Comparison of ENCODE assay signal across 10 cellular contexts in genomic region chr4:186676531-186677158, GRCh38. TPM values are rescaled to one million over a fixed set of nuclear protein-coding genes. Genes with fewer than 3 reads are reported as not detected.
A peak's percentile ranks its signal among the peaks of the same experiment; 100 is the strongest.
DNase-seq lines count a peak whose midpoint lies in the region; ATAC-seq and TF ChIP-seq lines count a peak whose summit lies in the region.
"Had no signal": no experiment of that assay in that cellular context is flagged by ENCODE, and none has a peak within 500 bp of the region (broad histone marks: within the 10 kb centered on the region; RNA-seq: fewer than 3 reads in every experiment).

No MANE protein-coding gene starts in this region.

- ATAC-seq in HG02970 (IDR thresholded peaks at IDR 0.05; ENCODE audit: low FRiP score, unreplicated experiment) (no peak), GM18502 (IDR thresholded peaks at IDR 0.05; ENCODE audit: poor library complexity, unreplicated experiment) (no peak)
- no peak for ATAC-seq in naive thymus-derived CD4-positive, alpha-beta T cell
- ATAC-seq: activated CD8-positive, alpha-beta T cell treated with anti-CD3 and anti-CD28 coated beads, Interleukin-2, amount 10 ng/mL, durations not matched to agents 7 days and 5 days had no signal

- H3K4me1 Mint-ChIP-seq in osteocyte (ENCODE audit: unreplicated experiment): peaks cover 62% of the 10 kb centered on the region
- no peaks in the 10 kb centered on the region for H3K4me1 Mint-ChIP-seq in naive thymus-derived CD4-positive, alpha-beta T cell

- H3K27ac Mint-ChIP-seq in osteocyte (ENCODE audit: unreplicated experiment): peak overlapping the region; percentile 78
- H3K27ac Mint-ChIP-seq in naive thymus-derived CD4-positive, alpha-beta T cell: no peak overlapping the region
- H3K27ac Mint-ChIP-seq: activated CD8-positive, alpha-beta T cell treated with anti-CD3 and anti-CD28 coated beads, Interleukin-2, amount 10 ng/mL, durations not matched to agents 7 days and 5 days had no signal

- H3K9me3 Mint-ChIP-seq in osteocyte (ENCODE audit: unreplicated experiment): peaks cover 4% of the 10 kb centered on the region
- H3K9me3 Mint-ChIP-seq in naive thymus-derived CD4-positive, alpha-beta T cell: peaks cover 0 to 10% (median 1%) of the 10 kb centered on the region in 11 donors

- intact Hi-C loops in naive thymus-derived CD4-positive, alpha-beta T cell (cut with micrococcal nuclease): no loop called here

- H3K9me3 ChIP-seq in BLaER1: no peaks in the 10 kb centered on the region
- no peaks in the 10 kb centered on the region for H3K9me3 ChIP-seq in naive thymus-derived CD4-positive, alpha-beta T cell (ENCODE audit: control insufficient read depth in 2 of 3, low read length in 3 of 3)

- H3K9ac ChIP-seq in BLaER1: no peak overlapping the region

- peaks cover 33% of the 10 kb centered on the region for H3K4me1 ChIP-seq in BLaER1
- no peaks in the 10 kb centered on the region for H3K4me1 ChIP-seq in naive thymus-derived CD4-positive, alpha-beta T cell (ENCODE audit: control insufficient read depth in 2 of 2, insufficient read depth in 2 of 2, low read length in 2 of 2)

- peaks cover 56% of the 10 kb centered on the region; the same call in 1 of the 2 replicates for H3K36me3 ChIP-seq in BLaER1
- no peaks in the 10 kb centered on the region for H3K36me3 ChIP-seq in naive thymus-derived CD4-positive, alpha-beta T cell (ENCODE audit: control insufficient read depth in 2 of 3, insufficient read depth in 3 of 3, low read length in 3 of 3)

- peaks cover 100% of the 10 kb centered on the region for H4K20me1 ChIP-seq in BLaER1

- DNase-seq in RKO (ENCODE audit: low spot score): peak; percentile 29
- DNase-seq in fibroblast of pulmonary artery (ENCODE audit: low read depth): peak; percentile 83
- no peak for DNase-seq in osteocyte (ENCODE audit: extremely low spot score, unreplicated experiment)
- DNase-seq in Ammon's horn (ENCODE audit: low spot score): no peak
- DNase-seq in naive thymus-derived CD4-positive, alpha-beta T cell: no peak
- DNase-seq: activated CD8-positive, alpha-beta T cell treated with anti-CD3 and anti-CD28 coated beads, Interleukin-2, amount 10 ng/mL, durations not matched to agents 7 days and 5 days; effector memory CD4-positive, alpha-beta T cell had no signal

- peaks cover 6% of the 10 kb centered on the region for H3K36me3 Mint-ChIP-seq in osteocyte (ENCODE audit: unreplicated experiment)
- no peaks in the 10 kb centered on the region for H3K36me3 Mint-ChIP-seq in naive thymus-derived CD4-positive, alpha-beta T cell

- H3K4me3 ChIP-seq in BLaER1 (no peak overlapping the region), fibroblast of pulmonary artery (replicated peaks; ENCODE audit: low read depth, low read length) (no peak overlapping the region)
- no peak overlapping the region for H3K4me3 ChIP-seq in naive thymus-derived CD4-positive, alpha-beta T cell (ENCODE audit: low read length)

- TF ChIP-seq CTCF in fibroblast of pulmonary artery (IDR thresholded peaks at IDR 0.05; ENCODE audit: low read length, missing control alignments) (no peak), osteocyte (IDR thresholded peaks at IDR 0.05) (no peak)

- CTCF ChIA-PET in naive thymus-derived CD4-positive, alpha-beta T cell (lab: Charles Lee): no interaction called here

- no peak overlapping the region for H3K4me3 Mint-ChIP-seq in osteocyte (ENCODE audit: unreplicated experiment)
- H3K4me3 Mint-ChIP-seq in naive thymus-derived CD4-positive, alpha-beta T cell: no peak overlapping the region
- H3K4me3 Mint-ChIP-seq: activated CD8-positive, alpha-beta T cell treated with anti-CD3 and anti-CD28 coated beads, Interleukin-2, amount 10 ng/mL, durations not matched to agents 7 days and 5 days had no signal

- no peak overlapping the region for H3K27ac ChIP-seq in BLaER1
- no peak overlapping the region for H3K27ac ChIP-seq in naive thymus-derived CD4-positive, alpha-beta T cell (ENCODE audit: low read depth, low read length)

- H3K27me3 ChIP-seq in BLaER1: no peaks in the 10 kb centered on the region
- no peaks in the 10 kb centered on the region for H3K27me3 ChIP-seq in naive thymus-derived CD4-positive, alpha-beta T cell (ENCODE audit: control insufficient read depth in 2 of 2, insufficient read depth in 2 of 2, low read length in 2 of 2)

- POLR2A ChIA-PET in naive thymus-derived CD4-positive, alpha-beta T cell (lab: Charles Lee): no interaction called here

- no peaks in the 10 kb centered on the region for H3K27me3 Mint-ChIP-seq in osteocyte (ENCODE audit: unreplicated experiment)
- H3K27me3 Mint-ChIP-seq in naive thymus-derived CD4-positive, alpha-beta T cell: peaks cover 0 to 6% (median 0%) of the 10 kb centered on the region in 5 donors

- peak overlapping the region; percentile 37; the same call in 1 of the 2 replicates for H3K4me2 ChIP-seq in BLaER1

RNA-seq across cellular contexts. Expression of gene FAT1, which starts 47.0 kb away (rescaled TPM):
- 395 and 408 TPM in 2 replicates for total RNA-seq in osteocyte
- under 1 TPM in 1 of 5 experiments, not detected in 4; 0.05 TPM for total RNA-seq in naive thymus-derived CD4-positive, alpha-beta T cell
- not detected for polyA plus RNA-seq in naive thymus-derived CD4-positive, alpha-beta T cell
- total RNA-seq: activated CD8-positive, alpha-beta T cell treated with anti-CD3 and anti-CD28 coated beads, Interleukin-2, amount 10 ng/mL, durations not matched to agents 7 days and 5 days had no signal

Comparison
In these comparisons a context has a peak if more than half of its experiments do, and no peak if none do; other contexts are left out.
1. DNase-seq: peak in RKO (single experiment) and fibroblast of pulmonary artery (single experiment); none in osteocyte (single experiment), Ammon's horn (single experiment) and naive thymus-derived CD4-positive, alpha-beta T cell (0 of 9).
2. RNA of gene FAT1, which starts 47.0 kb away (total RNA-seq): 395 to 408 TPM in osteocyte; 0.05 TPM in naive thymus-derived CD4-positive, alpha-beta T cell; every median in the first group is over 100 times any median in the second.